In genomic region chr21:38819719-38820147, GRCh38 we compare ENCODE assay signal across 1 cellular context.
TF ChIP-seq lines count a peak whose summit lies in the region.

No MANE protein-coding gene starts in this region.

TF ChIP-seq in WTC11, 78 proteins besides CTCF, POLR2A, EP300 and RAD21 (continued from another document):
- no peak for TF ChIP-seq PRDM15 (CRISPR knock-in tag; IDR thresholded peaks at IDR 0.05)
- TF ChIP-seq ZNF121 (CRISPR knock-in tag; IDR thresholded peaks at IDR 0.05): no peak
- no peak for TF ChIP-seq ZNF396 (CRISPR knock-in tag; IDR thresholded peaks at IDR 0.05; ENCODE audit: borderline replicate concordance)
- TF ChIP-seq RORB (CRISPR knock-in tag; IDR thresholded peaks at IDR 0.05): no peak
- TF ChIP-seq HMGA2 (CRISPR knock-in tag; IDR thresholded peaks at IDR 0.05): no peak
- TF ChIP-seq ESRRA (CRISPR knock-in tag; IDR thresholded peaks at IDR 0.05; ENCODE audit: borderline replicate concordance): no peak
- no peak for TF ChIP-seq MXD4 (CRISPR knock-in tag; IDR thresholded peaks at IDR 0.05; ENCODE audit: borderline replicate concordance)
